ENCODE assay signal across 8 cellular contexts in genomic region chr20:41693136-41693979, GRCh38.
DNase-seq lines count a peak whose midpoint lies in the region; FAIRE-seq and TF ChIP-seq lines count a peak whose summit lies in the region.

No MANE protein-coding gene starts in this region.

- peak; percentile 36 for TF ChIP-seq CTCF in LNCaP clone FGC (IDR thresholded peaks at IDR 0.05; ENCODE audit: control insufficient read depth, extremely low read depth, insufficient read depth)

- H3K4me3 ChIP-seq in LNCaP clone FGC (ENCODE audit: low read depth, low read length) (peak overlapping the region; percentile 68), neuron (ENCODE audit: low read length) (peak overlapping the region; percentile 63)

- H3K27me3 ChIP-seq in neuron (ENCODE audit: insufficient read depth, low read length): no peaks in the 10 kb centered on the region

- H3K4me1 ChIP-seq in neuron (ENCODE audit: insufficient read depth, low read length): peaks cover 3% of the 10 kb centered on the region

- TF ChIP-seq POLR2A in Raji (IDR thresholded peaks at IDR 0.05; ENCODE audit: insufficient read depth, low read depth, low read length): peak; percentile 76

- H2AFZ ChIP-seq in neuron (ENCODE audit: low read depth, low read length): peak overlapping the region; percentile 99

- no peaks in the 10 kb centered on the region for H3K9me3 ChIP-seq in neuron (ENCODE audit: low read length)

- H3K36me3 ChIP-seq in neuron (ENCODE audit: insufficient read depth, low read length): no peaks in the 10 kb centered on the region

- DNase-seq in ELR (ENCODE audit: low read depth): peak; percentile 92
- DNase-seq in H4 (ENCODE audit: low spot score): peak; percentile 84
- peak; percentile 91 for DNase-seq in LNCaP clone FGC (ENCODE audit: low read depth)
- DNase-seq in activated gamma-delta T cell treated with Interleukin-2 at 50 U/mL for 16 hours: peak; percentile 78
- peak; percentile 20 to 47 for DNase-seq in frontal cortex (ENCODE audit: low spot score in 2 of 2)
- DNase-seq in stromal cell of bone marrow (ENCODE audit: low read depth): peak; percentile 79

- no peak for FAIRE-seq in frontal cortex (lab: Jason Lieb, UNC)

Comparison
In these comparisons a context has a peak if more than half of its experiments do, and no peak if none do; other contexts are left out.
1. Peak in every context shown above with its lines: DNase-seq and H3K4me3 ChIP-seq.
2. DNase-seq: peak in every context shown above with its lines; median percentile 92 in ELR; 91 in LNCaP clone FGC; 84 in H4; 79 in stromal cell of bone marrow; 78 in activated gamma-delta T cell treated with Interleukin-2 at 50 U/mL for 16 hours; 34 in frontal cortex.